In the genomic region with DNA sequence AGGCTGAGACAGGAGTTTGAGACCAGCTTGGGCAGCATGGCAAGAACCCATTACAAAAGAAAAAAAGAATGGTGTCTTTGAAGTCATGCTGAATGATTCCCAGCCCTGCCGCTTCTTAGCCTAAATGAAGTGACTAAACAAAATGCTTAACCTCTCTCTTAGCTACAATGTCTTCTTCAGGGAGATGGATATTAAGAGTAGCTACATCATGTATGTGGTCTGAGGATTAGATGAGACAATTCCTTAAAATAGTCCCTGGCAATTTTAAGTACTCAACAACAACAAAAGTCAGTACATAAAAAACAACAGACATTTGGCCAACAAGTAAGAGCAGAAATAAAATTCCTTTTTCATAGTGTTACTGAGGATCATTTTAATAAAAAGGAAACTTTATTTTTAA, we compare ENCODE assay signal across 30 cellular contexts.
"Had no signal": no experiment of that assay in that cellular context is flagged by ENCODE, and none has a peak within 500 bp of the region (broad histone marks: within the 10 kb centered on the region; RNA-seq: fewer than 3 reads in every experiment).

No MANE protein-coding gene starts in this region.

- H3K27me3 ChIP-seq: colonic mucosa, esophagus muscularis mucosa, foreskin keratinocyte, heart right ventricle, left lung, right atrium auricular region, tibial nerve, upper lobe of left lung had no signal

- ATAC-seq: foreskin keratinocyte; heart right ventricle; left cardiac atrium; left lung; natural killer cell treated with Interleukin-12 subunit alpha and Interleukin-12 subunit beta and Interleukin-15 and Interleukin-18, amount 100 ng/mL, for 72 hours; sciatic nerve; stimulated activated naive B cell treated with anti-CD40 and anti-IgM and Interleukin-4, amounts not matched to agents 10 μg/mL and 1 μg/mL and 100 μg/mL, for 72 hours had no signal

- H3K4me3 ChIP-seq: colonic mucosa, esophagus muscularis mucosa, heart right ventricle, left lung, right atrium auricular region, skin epidermis, thoracic aorta, tibial nerve, upper lobe of left lung had no signal

- H3K27ac Mint-ChIP-seq: dendritic cell treated with granulocyte-macrophage colony-stimulating factor and Interleukin-4, amounts not matched to agents 40 ng/mL and 50 ng/mL, for 4 days; endodermal cell; natural killer cell treated with Interleukin-12 subunit alpha and Interleukin-12 subunit beta and Interleukin-15 and Interleukin-18, amount 100 ng/mL, for 72 hours; progenitor cell of endocrine pancreas; stimulated activated naive B cell treated with anti-CD40 and anti-IgM and Interleukin-4, amounts not matched to agents 10 μg/mL and 1 μg/mL and 100 μg/mL, for 72 hours; stimulated activated naive CD8-positive, alpha-beta T cell treated with anti-CD3 and anti-CD28 coated beads, Interleukin-15, Interleukin-2, amounts not matched to agents 100 ng/mL and 50 ng/mL, for 24 hours had no signal

- DNase-seq: colonic mucosa; effector CD8-positive, alpha-beta T cell; endodermal cell; foreskin keratinocyte; glutamatergic neuron; heart right ventricle; hippocampal formation; left cardiac atrium; left lung; mesendoderm; naive B cell; stimulated activated CD4-positive, alpha-beta T cell treated with anti-CD3 and anti-CD28 coated beads, Interleukin-15, amount 100 ng/mL, for 24 hours; stimulated activated CD4-positive, alpha-beta T cell treated with anti-CD3 and anti-CD28 coated beads, Interleukin-2, amount 100 ng/mL, for 48 hours; stimulated activated naive B cell treated with anti-CD40 and anti-IgM and Interleukin-4, amounts not matched to agents 10 μg/mL and 1 μg/mL and 100 μg/mL, for 72 hours; upper lobe of left lung had no signal

- H3K9me3 Mint-ChIP-seq: dendritic cell treated with granulocyte-macrophage colony-stimulating factor and Interleukin-4, amounts not matched to agents 40 ng/mL and 50 ng/mL, for 4 days; endodermal cell; naive B cell; natural killer cell treated with Interleukin-12 subunit alpha and Interleukin-12 subunit beta and Interleukin-15 and Interleukin-18, amount 100 ng/mL, for 72 hours; neural crest cell; stimulated activated naive B cell treated with anti-CD40 and anti-IgM and Interleukin-4, amounts not matched to agents 10 μg/mL and 1 μg/mL and 100 μg/mL, for 72 hours; stimulated activated naive CD8-positive, alpha-beta T cell treated with anti-CD3 and anti-CD28 coated beads, Interleukin-15, Interleukin-2, amounts not matched to agents 100 ng/mL and 50 ng/mL, for 24 hours had no signal

- H3K27me3 Mint-ChIP-seq: dendritic cell treated with granulocyte-macrophage colony-stimulating factor and Interleukin-4, amounts not matched to agents 40 ng/mL and 50 ng/mL, for 4 days; naive B cell; natural killer cell treated with Interleukin-12 subunit alpha and Interleukin-12 subunit beta and Interleukin-15 and Interleukin-18, amount 100 ng/mL, for 72 hours; progenitor cell of endocrine pancreas; stimulated activated naive B cell treated with anti-CD40 and anti-IgM and Interleukin-4, amounts not matched to agents 10 μg/mL and 1 μg/mL and 100 μg/mL, for 72 hours; stimulated activated naive CD8-positive, alpha-beta T cell treated with anti-CD3 and anti-CD28 coated beads, Interleukin-15, Interleukin-2, amounts not matched to agents 100 ng/mL and 50 ng/mL, for 24 hours had no signal

- H3K36me3 ChIP-seq: colonic mucosa had no signal

- H3K4me1 ChIP-seq: colonic mucosa, esophagus muscularis mucosa, foreskin keratinocyte, heart right ventricle, left lung, parathyroid adenoma, right atrium auricular region, tibial nerve, upper lobe of left lung had no signal

- H3K4me3 Mint-ChIP-seq: dendritic cell treated with granulocyte-macrophage colony-stimulating factor and Interleukin-4, amounts not matched to agents 40 ng/mL and 50 ng/mL, for 4 days; endodermal cell; naive B cell; natural killer cell treated with Interleukin-12 subunit alpha and Interleukin-12 subunit beta and Interleukin-15 and Interleukin-18, amount 100 ng/mL, for 72 hours; neural crest cell; stimulated activated naive B cell treated with anti-CD40 and anti-IgM and Interleukin-4, amounts not matched to agents 10 μg/mL and 1 μg/mL and 100 μg/mL, for 72 hours; stimulated activated naive CD8-positive, alpha-beta T cell treated with anti-CD3 and anti-CD28 coated beads, Interleukin-15, Interleukin-2, amounts not matched to agents 100 ng/mL and 50 ng/mL, for 24 hours had no signal

- H3K4me1 Mint-ChIP-seq: endodermal cell, naive B cell, neural crest cell had no signal

- H3K9me3 ChIP-seq: colonic mucosa, esophagus muscularis mucosa, heart right ventricle, left lung, right atrium auricular region, thoracic aorta, tibial nerve, upper lobe of left lung had no signal

- H3K27ac ChIP-seq: colonic mucosa, esophagus muscularis mucosa, foreskin keratinocyte, heart right ventricle, left lung, parathyroid adenoma, right atrium auricular region, skin epidermis, thoracic aorta, tibial nerve, upper lobe of left lung had no signal

- FAIRE-seq: endothelial cell of umbilical vein, islet of Langerhans, urothelium cell line had no signal
